Comparison of ENCODE assay signal across 31 cellular contexts in the genomic region with DNA sequence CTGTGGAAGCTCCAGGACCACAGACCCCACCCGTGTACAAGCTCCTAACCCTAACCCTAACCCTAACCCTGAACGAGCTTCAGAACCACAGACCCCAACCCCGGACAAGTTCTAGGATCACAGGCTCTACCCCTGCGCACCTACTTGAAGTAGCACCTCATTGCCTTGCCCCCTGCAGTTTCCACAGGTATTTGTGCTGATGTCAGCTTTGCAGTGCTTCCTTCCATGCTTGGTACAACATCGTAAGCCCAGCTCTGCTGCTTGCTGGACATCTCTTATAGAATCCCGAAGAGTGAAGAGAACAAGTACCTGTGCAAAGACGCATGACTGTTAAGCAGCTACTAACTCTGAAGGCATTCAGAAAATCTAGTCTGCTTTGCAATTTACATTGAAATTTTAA. TPM values are rescaled to one million over a fixed set of nuclear protein-coding genes. Genes with fewer than 3 reads are reported as not detected.
"Had no signal": no experiment of that assay in that cellular context is flagged by ENCODE, and none has a peak within 500 bp of the region (broad histone marks: within the 10 kb centered on the region; RNA-seq: fewer than 3 reads in every experiment).

No MANE protein-coding gene starts in this region.

- H3K4me3 ChIP-seq: adrenal gland, body of pancreas, breast epithelium, SJSA1 had no signal

- H3K36me3 ChIP-seq: adrenal gland, breast epithelium, SJSA1 had no signal

- H3K27ac ChIP-seq: adrenal gland, body of pancreas, breast epithelium, SJSA1 had no signal

- ATAC-seq: activated naive CD4-positive, alpha-beta T cell treated with anti-CD3 and anti-CD28 coated beads, Interleukin-2, amount 50 U/mL, for 72 hours; activated T-cell treated with anti-CD3 and anti-CD28 coated beads, Interleukin-2, amount 50 U/mL, for 72 hours; activated T-helper 17 cell treated with anti-CD3 and anti-CD28 coated beads, Interleukin-2, amount 50 U/mL, for 72 hours; body of pancreas; Panc1 had no signal

- H3K9ac ChIP-seq: SK-N-SH had no signal

- H3K4me1 ChIP-seq: adrenal gland, body of pancreas, breast epithelium, SJSA1 had no signal

- H3K9me3 ChIP-seq: adrenal gland, body of pancreas, breast epithelium, SJSA1, SK-N-SH had no signal

- FAIRE-seq: astrocyte, TTC549 had no signal

- H3K27me3 ChIP-seq: body of pancreas, SJSA1 had no signal

- DNase-seq: activated CD4-positive, alpha-beta memory T cell treated with anti-CD3 and anti-CD28 coated beads for 36 hours; activated CD4-positive, alpha-beta T cell treated with anti-CD3 and anti-CD28 coated beads, Interleukin-2, amount 50 U/mL, for 1 hour; activated gamma-delta T cell treated with Interleukin-2 at 50 U/mL for 16 hours; activated naive CD4-positive, alpha-beta T cell treated with anti-CD3 and anti-CD28 coated beads for 36 hours; activated T-cell treated with anti-CD3 and anti-CD28 coated beads, Interleukin-2, amount 50 U/mL, for 1 hour; activated T-cell treated with anti-CD3 and anti-CD28 coated beads, Interleukin-2, amount 50 U/mL, for 72 hours; body of pancreas; Karpas-422; KBM-7; NCI-H1048; NCI-H1105 treated with DMSO at 0.1 percent for 48 hours; NCI-H1436; NCI-H1694 treated with DMSO at 0.1 percent for 48 hours; NCI-H2029; NCI-H345; NCI-H524 treated with DMSO at 0.1 percent for 48 hours; SHP77; SK-N-SH had no signal

- H3K4me2 ChIP-seq: SK-N-SH had no signal

RNA-seq across cellular contexts. Expression of a gene that starts 34.9 kb away (rescaled TPM):
- total RNA-seq: activated CD4-positive, alpha-beta memory T cell treated with anti-CD3 and anti-CD28 coated beads for 36 hours; activated CD8-positive, alpha-beta memory T cell treated with anti-CD3 and anti-CD28 coated beads for 36 hours; activated naive CD4-positive, alpha-beta T cell treated with anti-CD3 and anti-CD28 coated beads, Interleukin-2, amount 50 U/mL, for 72 hours; activated T-helper 17 cell treated with anti-CD3 and anti-CD28 coated beads, Interleukin-2, amount 50 U/mL, for 72 hours; adrenal gland; astrocyte; body of pancreas; breast epithelium; cardiac septum; MCF 10A; NCI-H460; RPMI7951 had no signal
- polyA plus RNA-seq: adrenal gland, SK-N-SH had no signal
